18 cellular contexts compared by ENCODE assay signal in the genomic region with DNA sequence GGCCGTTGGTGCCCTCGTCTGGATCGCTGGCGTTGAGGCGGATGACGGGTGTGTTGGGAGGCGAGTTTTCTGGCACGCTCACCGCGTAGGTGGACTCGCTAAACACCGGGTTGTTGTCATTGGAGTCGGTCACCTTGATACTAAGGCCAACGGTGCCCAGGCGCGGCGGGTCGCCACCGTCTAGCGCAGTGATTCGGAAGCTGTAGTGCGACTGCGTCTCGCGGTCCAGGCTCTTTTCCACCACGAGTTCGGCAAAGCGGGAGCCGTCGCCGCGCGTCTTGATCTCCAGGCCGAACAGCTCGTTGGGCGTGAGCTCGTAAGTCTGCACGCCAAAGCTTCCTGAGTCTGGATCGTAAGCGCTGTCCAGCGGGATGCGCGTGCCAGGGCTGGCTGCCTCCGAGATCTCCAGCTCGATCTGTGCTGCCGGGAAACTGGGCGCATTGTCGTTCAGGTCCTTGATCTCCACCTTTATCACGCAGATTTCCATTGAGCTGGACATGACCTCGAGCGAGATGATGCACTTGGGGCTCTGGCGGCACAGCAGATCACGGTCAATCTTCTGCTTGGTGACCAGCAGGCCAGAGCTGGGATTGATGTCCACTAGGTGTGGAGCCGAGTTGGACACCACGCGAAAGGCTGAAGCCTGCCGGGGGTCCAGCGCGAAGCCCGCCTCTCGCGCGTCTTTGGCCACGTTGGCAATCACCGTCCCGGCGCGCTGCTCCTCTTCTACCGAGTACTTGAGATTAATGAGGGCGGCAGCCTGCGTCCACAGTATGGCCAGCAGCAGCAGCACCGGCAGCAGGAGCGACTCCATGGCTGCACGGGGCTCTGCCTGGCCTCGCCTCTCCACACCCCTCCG. TPM values are rescaled to one million over a fixed set of nuclear protein-coding genes. Genes with fewer than 3 reads are reported as not detected.
DNase-seq lines count a peak whose midpoint lies in the region; ATAC-seq and TF ChIP-seq lines count a peak whose summit lies in the region.
"Had no signal": no experiment of that assay in that cellular context is flagged by ENCODE, and none has a peak within 500 bp of the region (broad histone marks: within the 10 kb centered on the region; RNA-seq: fewer than 3 reads in every experiment).

No MANE protein-coding gene starts in this region.

- 0 out of 2 replicates have a peak, but pooled peaks cover 6% of the 10 kb centered on the region for H3K36me3 Mint-ChIP-seq in WTC11
- H3K36me3 Mint-ChIP-seq: CD4-positive, CD25-positive, alpha-beta regulatory T cell had no signal

- CTCF ChIA-PET in WTC11 (lab: Charles Lee), result interaction anchor here (1.0 to 1.2 kb wide), 3 partner anchors 28 to 40 kb away, joined by 4 to 10 read pairs (median 4); no protein-coding TSS in a partner anchor

- no peaks in the 10 kb centered on the region for H3K9me3 Mint-ChIP-seq in WTC11
- H3K9me3 Mint-ChIP-seq: activated T-cell treated with anti-CD3 and anti-CD28 coated beads, Interleukin-2, amount 50 U/mL, for 72 hours had no signal

- H3K4me1 ChIP-seq in iPS-15b (ENCODE audit: control insufficient read depth, insufficient read depth, low read length), result peaks cover 28% of the 10 kb centered on the region

- H3K27me3 Mint-ChIP-seq in WTC11 (ENCODE audit: low read depth), result peaks cover 97% of the 10 kb centered on the region

- peaks cover 7% of the 10 kb centered on the region for H3K36me3 ChIP-seq in iPS-15b (ENCODE audit: control insufficient read depth, insufficient read depth, low read length)
- H3K36me3 ChIP-seq in MG63, result no peaks in the 10 kb centered on the region

- H3K9me3 ChIP-seq in iPS-15b (ENCODE audit: control insufficient read depth, insufficient read depth, low read length) (no peaks in the 10 kb centered on the region), MG63 (no peaks in the 10 kb centered on the region)

- no peak for ATAC-seq in WTC11
- peak; percentile 39 for ATAC-seq in sciatic nerve
- no peak for ATAC-seq in GM18519 (IDR thresholded peaks at IDR 0.05; ENCODE audit: low FRiP score, unreplicated experiment)
- ATAC-seq: activated T-cell treated with anti-CD3 and anti-CD28 coated beads, Interleukin-2, amount 50 U/mL, for 72 hours; K562 had no signal

- H3K9ac ChIP-seq in iPS-15b (ENCODE audit: low read depth, low read length), result no peak overlapping the region

- TF ChIP-seq CTCF in WTC11 (IDR thresholded peaks at IDR 0.05), result no peak

- peaks cover 95% of the 10 kb centered on the region for H3K27me3 ChIP-seq in iPS-15b (ENCODE audit: control insufficient read depth, insufficient read depth, low read length)
- H3K27me3 ChIP-seq in MG63, result peaks cover 6% of the 10 kb centered on the region

- H3K4me3 Mint-ChIP-seq in WTC11, result peak overlapping the region; percentile 54

- intact Hi-C loops in sciatic nerve (cut with DNase I), result loop anchor here (5.0 kb wide), 1 partner anchor 1401 kb away; no protein-coding TSS in a partner anchor

- DNase-seq in NCI-H748 (lab: John Stamatoyannopoulos, UW; ENCODE audit: unreplicated experiment), result peak; percentile 55
- DNase-seq in NCI-H748 treated with DMSO at 0.1 percent for 48 hours (lab: John Stamatoyannopoulos, UW), result no peak
- no peak for DNase-seq in WTC11 (ENCODE audit: low spot score)
- DNase-seq in sciatic nerve (ENCODE audit: low spot score), result peak; percentile 60
- no peak for DNase-seq in MG63
- no peak for DNase-seq in GM03348 (ENCODE audit: low spot score)
- DNase-seq: 8988T; activated CD4-positive, CD25-positive, alpha-beta regulatory T cell treated with anti-CD3 and anti-CD28 coated beads, Interleukin-2, amount 50 U/mL, for 72 hours; activated T-cell treated with anti-CD3 and anti-CD28 coated beads, Interleukin-2, amount 50 U/mL, for 72 hours; CD4-positive, CD25-positive, alpha-beta regulatory T cell; islet precursor cell; NCI-H446; PC-9; stimulated activated CD4-positive, alpha-beta T cell treated with anti-CD3 and anti-CD28 coated beads, Interleukin-4, amount 100 ng/mL, for 24 hours; SW 1271 had no signal

- H3K4me1 Mint-ChIP-seq in WTC11, result peaks cover 37% of the 10 kb centered on the region

- no peak overlapping the region for H3K27ac Mint-ChIP-seq in WTC11
- H3K27ac Mint-ChIP-seq: activated T-cell treated with anti-CD3 and anti-CD28 coated beads, Interleukin-2, amount 50 U/mL, for 72 hours; CD4-positive, CD25-positive, alpha-beta regulatory T cell had no signal

- H3K4me3 ChIP-seq in iPS-15b (ENCODE audit: low read depth, low read length) (peak overlapping the region; percentile 39), MG63 (no peak overlapping the region)
- H3K4me3 ChIP-seq: K562, PC-9 had no signal

- POLR2A ChIA-PET in WTC11 (lab: Charles Lee), result no interaction called here

TF ChIP-seq in WTC11, 78 proteins besides CTCF, POLR2A, EP300 and RAD21:
- TF ChIP-seq ZBTB21 (CRISPR knock-in tag; IDR thresholded peaks at IDR 0.05; ENCODE audit: borderline replicate concordance), result no peak
- TF ChIP-seq, protein P1, sequence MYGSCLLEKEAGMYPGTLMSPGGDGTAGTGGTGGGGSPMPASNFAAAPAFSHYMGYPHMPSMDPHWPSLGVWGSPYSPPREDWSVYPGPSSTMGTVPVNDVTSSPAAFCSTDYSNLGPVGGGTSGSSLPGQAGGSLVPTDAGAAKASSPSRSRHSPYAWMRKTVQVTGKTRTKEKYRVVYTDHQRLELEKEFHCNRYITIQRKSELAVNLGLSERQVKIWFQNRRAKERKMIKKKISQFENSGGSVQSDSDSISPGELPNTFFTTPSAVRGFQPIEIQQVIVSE (CRISPR knock-in tag; IDR thresholded peaks at IDR 0.05; ENCODE audit: borderline replicate concordance), result no peak
- TF ChIP-seq JAZF1 (CRISPR knock-in tag; IDR thresholded peaks at IDR 0.05), result no peak
- TF ChIP-seq, protein P2, sequence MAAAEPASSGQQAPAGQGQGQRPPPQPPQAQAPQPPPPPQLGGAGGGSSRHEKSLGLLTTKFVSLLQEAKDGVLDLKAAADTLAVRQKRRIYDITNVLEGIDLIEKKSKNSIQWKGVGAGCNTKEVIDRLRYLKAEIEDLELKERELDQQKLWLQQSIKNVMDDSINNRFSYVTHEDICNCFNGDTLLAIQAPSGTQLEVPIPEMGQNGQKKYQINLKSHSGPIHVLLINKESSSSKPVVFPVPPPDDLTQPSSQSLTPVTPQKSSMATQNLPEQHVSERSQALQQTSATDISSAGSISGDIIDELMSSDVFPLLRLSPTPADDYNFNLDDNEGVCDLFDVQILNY (CRISPR knock-in tag; IDR thresholded peaks at IDR 0.05), result no peak
- TF ChIP-seq ZNF121 (CRISPR knock-in tag; IDR thresholded peaks at IDR 0.05), result no peak
- no peak for TF ChIP-seq PRRX2 (CRISPR knock-in tag; IDR thresholded peaks at IDR 0.05)
- no peak for TF ChIP-seq ETV6 (CRISPR knock-in tag; IDR thresholded peaks at IDR 0.05)
- no peak for TF ChIP-seq RELA (CRISPR knock-in tag; IDR thresholded peaks at IDR 0.05; ENCODE audit: borderline replicate concordance)
- no peak for TF ChIP-seq NFATC4 (CRISPR knock-in tag; IDR thresholded peaks at IDR 0.05)
- TF ChIP-seq NR2C2 (CRISPR knock-in tag; IDR thresholded peaks at IDR 0.05), result no peak
- no peak for TF ChIP-seq TEAD1 (CRISPR knock-in tag; IDR thresholded peaks at IDR 0.05)
- TF ChIP-seq, protein P3, sequence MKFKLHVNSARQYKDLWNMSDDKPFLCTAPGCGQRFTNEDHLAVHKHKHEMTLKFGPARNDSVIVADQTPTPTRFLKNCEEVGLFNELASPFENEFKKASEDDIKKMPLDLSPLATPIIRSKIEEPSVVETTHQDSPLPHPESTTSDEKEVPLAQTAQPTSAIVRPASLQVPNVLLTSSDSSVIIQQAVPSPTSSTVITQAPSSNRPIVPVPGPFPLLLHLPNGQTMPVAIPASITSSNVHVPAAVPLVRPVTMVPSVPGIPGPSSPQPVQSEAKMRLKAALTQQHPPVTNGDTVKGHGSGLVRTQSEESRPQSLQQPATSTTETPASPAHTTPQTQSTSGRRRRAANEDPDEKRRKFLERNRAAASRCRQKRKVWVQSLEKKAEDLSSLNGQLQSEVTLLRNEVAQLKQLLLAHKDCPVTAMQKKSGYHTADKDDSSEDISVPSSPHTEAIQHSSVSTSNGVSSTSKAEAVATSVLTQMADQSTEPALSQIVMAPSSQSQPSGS (CRISPR knock-in tag; IDR thresholded peaks at IDR 0.05; ENCODE audit: borderline replicate concordance, low read depth), result no peak
- no peak for TF ChIP-seq EMX1 (CRISPR knock-in tag; IDR thresholded peaks at IDR 0.05)
- TF ChIP-seq GTF2I (CRISPR knock-in tag; conservative IDR thresholded peaks at IDR 0.05), result no peak
- no peak for TF ChIP-seq TP53 (CRISPR knock-in tag; IDR thresholded peaks at IDR 0.05)

RNA-seq across cellular contexts. Expression of a gene that starts 2.1 kb away (rescaled TPM):
- total RNA-seq in WTC11 (2021) (1.5 to 2.1 TPM (median 1.8 TPM) in 3 replicates), sciatic nerve (16.4 TPM)
- total RNA-seq in MG63 (2014; rRNA removed; shearing (Covaris generic); ENCODE audit: low replicate concordance), result not detected in 2 replicates
- total RNA-seq: activated T-cell treated with anti-CD3 and anti-CD28 coated beads, Interleukin-2, amount 50 U/mL, for 72 hours; CD4-positive, CD25-positive, alpha-beta regulatory T cell; K562 had no signal

Comparison
In these comparisons a context has a peak if more than half of its experiments do, and no peak if none do; other contexts are left out.
1. DNase-seq: peak in NCI-H748 (single experiment) and sciatic nerve (single experiment); none in NCI-H748 treated with DMSO at 0.1 percent for 48 hours (single experiment), WTC11 (single experiment), MG63 (single experiment) and GM03348 (single experiment).